In genomic region chr2:38709515-38710194, GRCh38 we compare ENCODE assay signal across 9 cellular contexts.
DNase-seq lines count a peak whose midpoint lies in the region; ATAC-seq lines count a peak whose summit lies in the region.
"Had no signal": no experiment of that assay in that cellular context is flagged by ENCODE, and none has a peak within 500 bp of the region (broad histone marks: within the 10 kb centered on the region; RNA-seq: fewer than 3 reads in every experiment).

No MANE protein-coding gene starts in this region.

- peak overlapping the region; percentile 54 for H3K4me3 Mint-ChIP-seq in activated T-cell treated with anti-CD3 and anti-CD28 coated beads, Interleukin-2, amount 50 U/mL, for 24 hours
- no peak overlapping the region for H3K4me3 Mint-ChIP-seq in stimulated activated memory B cell treated with anti-CD40 and anti-IgM and Interleukin-4, amounts not matched to agents 10 μg/mL and 1 μg/mL and 100 μg/mL, for 72 hours

- DNase-seq in NCI-H2171 treated with DMSO at 0.1 percent for 48 hours (lab: John Stamatoyannopoulos, UW) (peak; percentile 17), NCI-H2171 (lab: John Stamatoyannopoulos, UW) (no peak), iPS-NIHi11 (ENCODE audit: low spot score) (no peak), HK-2 (ENCODE audit: unreplicated experiment) (no peak), NCI-H2107 treated with DMSO at 0.1 percent for 48 hours (lab: John Stamatoyannopoulos, UW; ENCODE audit: unreplicated experiment) (no peak)
- DNase-seq in activated T-cell treated with anti-CD3 and anti-CD28 coated beads, Interleukin-2, amount 50 U/mL, for 24 hours, result peak; percentile 60

- H3K27me3 Mint-ChIP-seq in activated T-cell treated with anti-CD3 and anti-CD28 coated beads, Interleukin-2, amount 50 U/mL, for 24 hours, result no peaks in the 10 kb centered on the region
- H3K27me3 Mint-ChIP-seq in stimulated activated memory B cell treated with anti-CD40 and anti-IgM and Interleukin-4, amounts not matched to agents 10 μg/mL and 1 μg/mL and 100 μg/mL, for 72 hours, result no peaks in the 10 kb centered on the region
- H3K27me3 Mint-ChIP-seq: progenitor cell of endocrine pancreas had no signal

- H3K27ac Mint-ChIP-seq in activated T-cell treated with anti-CD3 and anti-CD28 coated beads, Interleukin-2, amount 50 U/mL, for 24 hours, result peak overlapping the region; percentile 93
- peak overlapping the region; percentile 38 for H3K27ac Mint-ChIP-seq in stimulated activated memory B cell treated with anti-CD40 and anti-IgM and Interleukin-4, amounts not matched to agents 10 μg/mL and 1 μg/mL and 100 μg/mL, for 72 hours

- peaks cover 3% of the 10 kb centered on the region for H3K9me3 Mint-ChIP-seq in activated T-cell treated with anti-CD3 and anti-CD28 coated beads, Interleukin-2, amount 50 U/mL, for 24 hours
- H3K9me3 Mint-ChIP-seq in stimulated activated memory B cell treated with anti-CD40 and anti-IgM and Interleukin-4, amounts not matched to agents 10 μg/mL and 1 μg/mL and 100 μg/mL, for 72 hours, result peaks cover 4% of the 10 kb centered on the region

- peaks cover 74% of the 10 kb centered on the region for H3K4me1 Mint-ChIP-seq in activated T-cell treated with anti-CD3 and anti-CD28 coated beads, Interleukin-2, amount 50 U/mL, for 24 hours (ENCODE audit: low read depth)
- peaks cover 14% of the 10 kb centered on the region for H3K4me1 Mint-ChIP-seq in stimulated activated memory B cell treated with anti-CD40 and anti-IgM and Interleukin-4, amounts not matched to agents 10 μg/mL and 1 μg/mL and 100 μg/mL, for 72 hours

- peak; percentile 68 for ATAC-seq in HG02981 (IDR thresholded peaks at IDR 0.05; ENCODE audit: unreplicated experiment)
- ATAC-seq in stimulated activated memory B cell treated with anti-CD40 and anti-IgM and Interleukin-4, amounts not matched to agents 10 μg/mL and 1 μg/mL and 100 μg/mL, for 72 hours, result no peak

- H3K36me3 Mint-ChIP-seq in activated T-cell treated with anti-CD3 and anti-CD28 coated beads, Interleukin-2, amount 50 U/mL, for 24 hours (ENCODE audit: low read depth), result peaks cover 77% of the 10 kb centered on the region
- H3K36me3 Mint-ChIP-seq in stimulated activated memory B cell treated with anti-CD40 and anti-IgM and Interleukin-4, amounts not matched to agents 10 μg/mL and 1 μg/mL and 100 μg/mL, for 72 hours, result peaks cover 13% of the 10 kb centered on the region

Comparison
In these comparisons a context has a peak if more than half of its experiments do, and no peak if none do; other contexts are left out.
1. DNase-seq: peak in NCI-H2171 treated with DMSO at 0.1 percent for 48 hours (single experiment) and activated T-cell treated with anti-CD3 and anti-CD28 coated beads, Interleukin-2, amount 50 U/mL, for 24 hours (single experiment); none in NCI-H2171 (single experiment), iPS-NIHi11 (single experiment), HK-2 (single experiment) and NCI-H2107 treated with DMSO at 0.1 percent for 48 hours (single experiment).